ENCODE assay signal across 20 cellular contexts in the genomic region with DNA sequence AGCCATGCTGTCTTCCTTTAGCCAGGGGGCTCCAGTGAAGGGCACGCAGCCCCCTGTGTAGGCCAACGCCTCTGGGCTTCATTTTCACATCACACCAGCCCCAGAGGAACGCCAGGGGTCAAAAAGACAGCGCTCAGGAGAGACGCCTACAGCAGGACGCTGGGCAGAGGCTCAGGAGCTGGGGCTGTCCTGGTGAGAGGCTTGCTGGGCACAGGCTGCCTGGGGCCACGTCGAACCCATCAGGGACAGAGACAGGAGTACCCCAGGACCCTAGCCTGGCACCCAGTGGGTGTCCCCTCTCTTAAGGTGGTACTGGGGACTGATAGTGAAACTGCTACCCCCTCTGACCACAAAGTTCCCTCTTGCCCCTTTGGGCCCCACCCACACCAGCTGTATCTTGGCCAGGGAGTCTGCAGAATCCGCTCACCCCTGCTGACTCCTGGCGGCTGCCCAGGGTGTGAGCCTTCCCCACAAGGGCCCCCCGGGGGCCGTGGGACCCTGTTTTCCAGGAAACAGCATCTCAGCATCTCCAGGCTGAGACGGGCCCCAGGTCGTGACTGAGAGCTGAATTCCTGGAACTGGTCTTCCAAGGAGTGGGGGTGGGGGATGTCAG.
DNase-seq lines count a peak whose midpoint lies in the region; ATAC-seq and TF ChIP-seq lines count a peak whose summit lies in the region.
"Had no signal": no experiment of that assay in that cellular context is flagged by ENCODE, and none has a peak within 500 bp of the region (broad histone marks: within the 10 kb centered on the region; RNA-seq: fewer than 3 reads in every experiment).

No MANE protein-coding gene starts in this region.

- DNase-seq in activated CD8-positive, alpha-beta memory T cell treated with anti-CD3 and anti-CD28 coated beads, Interleukin-2, amount 10 ng/mL, durations not matched to agents 7 days and 5 days: peak; percentile 38
- no peak for DNase-seq in activated CD8-positive, alpha-beta memory T cell treated with anti-CD3 and anti-CD28 coated beads, Interleukin-2, amount 50 U/mL, for 48 hours
- DNase-seq in activated CD8-positive, alpha-beta T cell treated with anti-CD3 and anti-CD28 coated beads for 36 hours: peak; percentile 71
- DNase-seq in fibroblast of villous mesenchyme (ENCODE audit: low read depth) (peak; percentile 62), smooth muscle cell (lab: John Stamatoyannopoulos, UW; ENCODE audit: unreplicated experiment) (no peak), putamen (ENCODE audit: low spot score) (no peak), H4 (ENCODE audit: low spot score) (no peak)
- DNase-seq in activated effector memory CD4-positive, alpha-beta T cell treated with Interleukin-2 at 50 U/mL for 16 hours: no peak
- DNase-seq: activated CD4-positive, alpha-beta T cell treated with anti-CD3 and anti-CD28 coated beads, Interleukin-2, amount 50 U/mL, for 4 hours; effector CD8-positive, alpha-beta T cell; heart right ventricle; NCI-H226; nephron progenitor cell; stimulated activated naive B cell treated with anti-CD40 and anti-IgM and Interleukin-4, amounts not matched to agents 10 μg/mL and 1 μg/mL and 100 μg/mL, for 72 hours had no signal

- H3K9ac ChIP-seq in smooth muscle cell (ENCODE audit: low read depth): no peak overlapping the region

- no peak overlapping the region for H3K4me3 Mint-ChIP-seq in activated CD8-positive, alpha-beta memory T cell treated with anti-CD3 and anti-CD28 coated beads, Interleukin-2, amount 10 ng/mL, durations not matched to agents 7 days and 5 days
- no peak overlapping the region for H3K4me3 Mint-ChIP-seq in activated CD8-positive, alpha-beta T cell treated with anti-CD3 and anti-CD28 coated beads for 36 hours
- H3K4me3 Mint-ChIP-seq: memory B cell; nephron progenitor cell; stimulated activated naive B cell treated with anti-CD40 and anti-IgM and Interleukin-4, amounts not matched to agents 10 μg/mL and 1 μg/mL and 100 μg/mL, for 72 hours had no signal

- H3K4me1 Mint-ChIP-seq in activated CD8-positive, alpha-beta memory T cell treated with anti-CD3 and anti-CD28 coated beads, Interleukin-2, amount 10 ng/mL, durations not matched to agents 7 days and 5 days: peaks cover 4% of the 10 kb centered on the region
- peaks cover 5% of the 10 kb centered on the region for H3K4me1 Mint-ChIP-seq in activated CD8-positive, alpha-beta T cell treated with anti-CD3 and anti-CD28 coated beads for 36 hours (ENCODE audit: low read depth)
- H3K4me1 Mint-ChIP-seq: memory B cell had no signal

- peak overlapping the region; percentile 16 for H3K27ac ChIP-seq in smooth muscle cell (ENCODE audit: low read depth)
- H3K27ac ChIP-seq: cardiac muscle cell, heart right ventricle, psoas muscle, tibial nerve, VCaP had no signal

- TF ChIP-seq CTCF in activated CD8-positive, alpha-beta T cell treated with anti-CD3 and anti-CD28 coated beads for 36 hours (IDR thresholded peaks at IDR 0.05): no peak
- no peak for TF ChIP-seq CTCF in fibroblast of villous mesenchyme (IDR thresholded peaks at IDR 0.05; ENCODE audit: insufficient read depth, low read depth, low read length)
- TF ChIP-seq CTCF in smooth muscle cell (IDR thresholded peaks at IDR 0.05; ENCODE audit: borderline replicate concordance, insufficient read depth, poor library complexity, severe bottlenecking): peak; percentile 6

- 46% methylated on average over 14 of the region's 14 CpGs for WGBS in smooth muscle cell (ENCODE audit: low lambda C conversion rate)

- H3F3A ChIP-seq in smooth muscle cell (ENCODE audit: low read depth): peaks cover 4% of the 10 kb centered on the region

- intact Hi-C loops in activated CD8-positive, alpha-beta T cell treated with anti-CD3 and anti-CD28 coated beads for 36 hours (cut with micrococcal nuclease): no loop called here

- no peaks in the 10 kb centered on the region for H3K9me3 Mint-ChIP-seq in activated CD8-positive, alpha-beta memory T cell treated with anti-CD3 and anti-CD28 coated beads, Interleukin-2, amount 10 ng/mL, durations not matched to agents 7 days and 5 days (ENCODE audit: low read depth)
- no peaks in the 10 kb centered on the region for H3K9me3 Mint-ChIP-seq in activated CD8-positive, alpha-beta T cell treated with anti-CD3 and anti-CD28 coated beads for 36 hours

- ATAC-seq in activated CD8-positive, alpha-beta memory T cell treated with anti-CD3 and anti-CD28 coated beads, Interleukin-2, amount 10 ng/mL, durations not matched to agents 7 days and 5 days: no peak
- ATAC-seq in activated CD8-positive, alpha-beta T cell treated with anti-CD3 and anti-CD28 coated beads for 36 hours: peak; percentile 79
- ATAC-seq: A549, heart right ventricle, psoas muscle had no signal

- peaks cover 2% of the 10 kb centered on the region for H3K27me3 Mint-ChIP-seq in activated CD8-positive, alpha-beta memory T cell treated with anti-CD3 and anti-CD28 coated beads, Interleukin-2, amount 10 ng/mL, durations not matched to agents 7 days and 5 days
- peaks cover 6% of the 10 kb centered on the region for H3K27me3 Mint-ChIP-seq in activated CD8-positive, alpha-beta T cell treated with anti-CD3 and anti-CD28 coated beads for 36 hours

- peak overlapping the region; percentile 31 for H3K4me2 ChIP-seq in smooth muscle cell
- H3K4me2 ChIP-seq: A549 had no signal

- H3K4me1 ChIP-seq in smooth muscle cell (ENCODE audit: low read depth): peaks cover 26% of the 10 kb centered on the region
- H3K4me1 ChIP-seq: heart right ventricle, psoas muscle, tibial nerve had no signal

- H3K9me3 ChIP-seq in smooth muscle cell (replicated peaks; ENCODE audit: low read depth): no peaks in the 10 kb centered on the region
- H3K9me3 ChIP-seq: A549, psoas muscle had no signal

- POLR2A ChIA-PET in activated CD8-positive, alpha-beta T cell treated with anti-CD3 and anti-CD28 coated beads for 36 hours (lab: Charles Lee): no interaction called here

- H2AFZ ChIP-seq in smooth muscle cell (ENCODE audit: low read depth): no peak overlapping the region

- H3K36me3 Mint-ChIP-seq in activated CD8-positive, alpha-beta memory T cell treated with anti-CD3 and anti-CD28 coated beads, Interleukin-2, amount 10 ng/mL, durations not matched to agents 7 days and 5 days: no peaks in the 10 kb centered on the region
- H3K36me3 Mint-ChIP-seq in activated CD8-positive, alpha-beta T cell treated with anti-CD3 and anti-CD28 coated beads for 36 hours (ENCODE audit: low read depth): no peaks in the 10 kb centered on the region
- H3K36me3 Mint-ChIP-seq: memory B cell had no signal

- CTCF ChIA-PET in activated CD8-positive, alpha-beta memory T cell treated with anti-CD3 and anti-CD28 coated beads, Interleukin-2, amount 10 ng/mL, durations not matched to agents 7 days and 5 days (lab: Charles Lee): interaction anchor here (0.8 kb wide), 1 partner anchor 12 kb away, joined by 3 read pairs; no protein-coding TSS in a partner anchor
- CTCF ChIA-PET in activated CD8-positive, alpha-beta T cell treated with anti-CD3 and anti-CD28 coated beads for 36 hours (lab: Charles Lee): interaction anchor here (0.8 kb wide), 1 partner anchor 10 kb away, joined by 3 read pairs; no protein-coding TSS in a partner anchor

- no peaks in the 10 kb centered on the region for H3K27me3 ChIP-seq in smooth muscle cell (ENCODE audit: low read depth)
- H3K27me3 ChIP-seq: cardiac muscle cell, tibial nerve had no signal

- H3K4me3 ChIP-seq in fibroblast of villous mesenchyme (ENCODE audit: low read depth, low read length) (no peak overlapping the region), smooth muscle cell (no peak overlapping the region)
- H3K4me3 ChIP-seq: A549, cardiac muscle cell, heart right ventricle, psoas muscle, tibial nerve had no signal

- no peaks in the 10 kb centered on the region for H4K20me1 ChIP-seq in smooth muscle cell (ENCODE audit: low read depth)

- H3K36me3 ChIP-seq in smooth muscle cell (ENCODE audit: low read depth): no peaks in the 10 kb centered on the region
- H3K36me3 ChIP-seq: cardiac muscle cell, heart right ventricle, tibial nerve had no signal

- no peak overlapping the region for H3K27ac Mint-ChIP-seq in activated CD8-positive, alpha-beta memory T cell treated with anti-CD3 and anti-CD28 coated beads, Interleukin-2, amount 10 ng/mL, durations not matched to agents 7 days and 5 days
- no peak overlapping the region for H3K27ac Mint-ChIP-seq in activated CD8-positive, alpha-beta T cell treated with anti-CD3 and anti-CD28 coated beads for 36 hours
- H3K27ac Mint-ChIP-seq: memory B cell had no signal

- H3K79me2 ChIP-seq in smooth muscle cell (ENCODE audit: low read depth): no peaks in the 10 kb centered on the region

Comparison
In these comparisons a context has a peak if more than half of its experiments do, and no peak if none do; other contexts are left out.
1. DNase-seq: peak in activated CD8-positive, alpha-beta memory T cell treated with anti-CD3 and anti-CD28 coated beads, Interleukin-2, amount 10 ng/mL, durations not matched to agents 7 days and 5 days (single experiment), activated CD8-positive, alpha-beta T cell treated with anti-CD3 and anti-CD28 coated beads for 36 hours (single experiment) and fibroblast of villous mesenchyme (single experiment); none in activated CD8-positive, alpha-beta memory T cell treated with anti-CD3 and anti-CD28 coated beads, Interleukin-2, amount 50 U/mL, for 48 hours (single experiment), smooth muscle cell (single experiment), putamen (single experiment), activated effector memory CD4-positive, alpha-beta T cell treated with Interleukin-2 at 50 U/mL for 16 hours (single experiment) and H4 (single experiment).